In genomic region chr5:38556599-38557308, GRCh38 we compare ENCODE assay signal across 9 cellular contexts. TPM values are rescaled to one million over a fixed set of nuclear protein-coding genes. Genes with fewer than 3 reads are reported as not detected.
DNase-seq lines count a peak whose midpoint lies in the region; ATAC-seq, FAIRE-seq and TF ChIP-seq lines count a peak whose summit lies in the region.
"Had no signal": no experiment of that assay in that cellular context is flagged by ENCODE, and none has a peak within 500 bp of the region (broad histone marks: within the 10 kb centered on the region; RNA-seq: fewer than 3 reads in every experiment).

A gene with protein sequence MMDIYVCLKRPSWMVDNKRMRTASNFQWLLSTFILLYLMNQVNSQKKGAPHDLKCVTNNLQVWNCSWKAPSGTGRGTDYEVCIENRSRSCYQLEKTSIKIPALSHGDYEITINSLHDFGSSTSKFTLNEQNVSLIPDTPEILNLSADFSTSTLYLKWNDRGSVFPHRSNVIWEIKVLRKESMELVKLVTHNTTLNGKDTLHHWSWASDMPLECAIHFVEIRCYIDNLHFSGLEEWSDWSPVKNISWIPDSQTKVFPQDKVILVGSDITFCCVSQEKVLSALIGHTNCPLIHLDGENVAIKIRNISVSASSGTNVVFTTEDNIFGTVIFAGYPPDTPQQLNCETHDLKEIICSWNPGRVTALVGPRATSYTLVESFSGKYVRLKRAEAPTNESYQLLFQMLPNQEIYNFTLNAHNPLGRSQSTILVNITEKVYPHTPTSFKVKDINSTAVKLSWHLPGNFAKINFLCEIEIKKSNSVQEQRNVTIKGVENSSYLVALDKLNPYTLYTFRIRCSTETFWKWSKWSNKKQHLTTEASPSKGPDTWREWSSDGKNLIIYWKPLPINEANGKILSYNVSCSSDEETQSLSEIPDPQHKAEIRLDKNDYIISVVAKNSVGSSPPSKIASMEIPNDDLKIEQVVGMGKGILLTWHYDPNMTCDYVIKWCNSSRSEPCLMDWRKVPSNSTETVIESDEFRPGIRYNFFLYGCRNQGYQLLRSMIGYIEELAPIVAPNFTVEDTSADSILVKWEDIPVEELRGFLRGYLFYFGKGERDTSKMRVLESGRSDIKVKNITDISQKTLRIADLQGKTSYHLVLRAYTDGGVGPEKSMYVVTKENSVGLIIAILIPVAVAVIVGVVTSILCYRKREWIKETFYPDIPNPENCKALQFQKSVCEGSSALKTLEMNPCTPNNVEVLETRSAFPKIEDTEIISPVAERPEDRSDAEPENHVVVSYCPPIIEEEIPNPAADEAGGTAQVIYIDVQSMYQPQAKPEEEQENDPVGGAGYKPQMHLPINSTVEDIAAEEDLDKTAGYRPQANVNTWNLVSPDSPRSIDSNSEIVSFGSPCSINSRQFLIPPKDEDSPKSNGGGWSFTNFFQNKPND (minus strand): TSS chr5:38556646. CDS start chr5:38530647, 25,999 bp downstream.

- CTCF ChIA-PET in AG04449 (lab: Yijun Ruan, JAX) (interaction anchor here (0.9 to 5.6 kb wide), 6 partner anchors 9 to 253 kb away, joined by 3 to 102 read pairs (median 8); no protein-coding TSS in a partner anchor), GM12878 (lab: Yijun Ruan, JAX) (no interaction called here)

- intact Hi-C loops in GM12878 (cut with micrococcal nuclease; ENCODE audit: unreplicated experiment) (no loop called here), right cardiac atrium (cut with DNase I) (loop anchor here in 3 of 4 donors (5.0 to 10.0 kb wide), 4 partner anchors 101 to 248 kb away; no protein-coding TSS in a partner anchor), posterior cingulate gyrus (cut with DNase I) (loop anchor here (5.0 to 10.0 kb wide), 3 partner anchors 128 to 518 kb away; partner anchors contain the start of gene RICTOR)

- 35% methylated on average over 38 of the region's 88 CpGs for WGBS in GM12878 (ENCODE audit: insufficient coverage, insufficient replicate concordance, low lambda C conversion rate, missing lambda C conversion rate)
- WGBS in right cardiac atrium: under 1% methylated on average over 88 of the region's 88 CpGs

- TF ChIP-seq RAD21 in GM12878 (IDR thresholded peaks at IDR 0.05; ENCODE audit: insufficient read depth, low read depth, low read length): no peak

- RAD21 ChIA-PET in GM12878 (lab: Charles Lee; ENCODE audit: unreplicated experiment): no interaction called here

- H3K4me1 Mint-ChIP-seq in T-helper 1 cell treated with Interleukin-12 subunit alpha and Interleukin-12 subunit beta and Interleukin-4 antibody, amounts not matched to agents 30 μg/mL and 1 μg/mL, for 36 hours (ENCODE audit: low read depth): peaks cover 6% of the 10 kb centered on the region

- H3K36me3 ChIP-seq in GM12878 (ENCODE audit: control insufficient read depth in 2 of 2, insufficient read depth in 2 of 2, low read length in 1 of 2): no peaks in the 10 kb centered on the region

- no peak for TF ChIP-seq EP300 in GM12878 (IDR thresholded peaks at IDR 0.05; ENCODE audit: borderline replicate concordance in 1 of 2, control insufficient read depth in 1 of 2, low read depth in 2 of 2, low read length in 2 of 2)

- no peaks in the 10 kb centered on the region for H3K79me2 ChIP-seq in GM12878 (ENCODE audit: control insufficient read depth, insufficient read depth, low read length)

- H3K27me3 ChIP-seq in GM12878 (replicated peaks in 1 of 2; ENCODE audit: control insufficient read depth in 2 of 2, insufficient read depth in 2 of 2, low read length in 1 of 2) (peaks cover 5 to 11% of the 10 kb centered on the region in 2 experiments; a peak in 2 of 4 replicates), right cardiac atrium (ENCODE audit: control insufficient read depth, insufficient read depth) (no peaks in the 10 kb centered on the region)

- TF ChIP-seq CTCF in AG04449 (IDR thresholded peaks at IDR 0.05; ENCODE audit: insufficient read depth, low read length, missing control alignments) (no peak), GM12878 (IDR thresholded peaks at IDR 0.05 in 2 of 3, conservative IDR thresholded peaks at IDR 0.05 in 1 of 3; ENCODE audit: control insufficient read depth in 2 of 3, extremely low read depth in 1 of 3, insufficient read depth in 1 of 3, low read depth in 3 of 3, low read length in 3 of 3) (no peak)

- DNase-seq in AG04449 (ENCODE audit: low read depth, low spot score) (no peak), GM19239 (ENCODE audit: insufficient read length, low spot score) (peak; percentile 24), HuH-7 (ENCODE audit: low spot score) (peak; percentile 90), GM12878 (ENCODE audit: low read depth, low spot score) (no peak), right cardiac atrium (peak; percentile 87 to 95 (median 94)), posterior cingulate gyrus (peak; percentile 72 to 97 (median 82)), NOMO-1 treated with dmso at 0.1 percent for 144 hours (lab: John Stamatoyannopoulos, UW; ENCODE audit: unreplicated experiment) (no peak)

- POLR2A ChIA-PET in AG04449 (lab: Yijun Ruan, JAX) (no interaction called here), GM12878 (lab: Charles Lee) (no interaction called here)

- no peak within 1 kb of the TSS; the same call in 1 of the 2 replicates for H2AFZ ChIP-seq in GM12878 (ENCODE audit: control insufficient read depth, low read depth, low read length)

- H3K9me3 ChIP-seq in GM12878 (replicated peaks; ENCODE audit: control insufficient read depth, insufficient read depth, low read length) (no peaks in the 10 kb centered on the region), right cardiac atrium (ENCODE audit: control insufficient read depth, low read length) (no peaks in the 10 kb centered on the region)

- H3K9ac ChIP-seq in GM12878 (ENCODE audit: control insufficient read depth, insufficient read depth, low read length): no peak within 1 kb of the TSS

- in situ Hi-C loops in GM12878 (cut with MboI): no loop called here

- no peak; the same call in 1 of the 2 replicates for TF ChIP-seq POLR2A in GM12878 (IDR thresholded peaks at IDR 0.05; ENCODE audit: low read depth, low read length)

- H3K27ac ChIP-seq in GM12878 (ENCODE audit: control insufficient read depth, insufficient read depth): no peak within 1 kb of the TSS
- peak within 1 kb of the TSS; percentile 97 for H3K27ac ChIP-seq in right cardiac atrium (ENCODE audit: low read length)

- no peaks in the 10 kb centered on the region for H4K20me1 ChIP-seq in GM12878 (ENCODE audit: control insufficient read depth, insufficient read depth)

- peak within 1 kb of the TSS; percentile 76 for H3K4me3 ChIP-seq in AG04449 (ENCODE audit: low read depth, low read length)
- H3K4me3 ChIP-seq in GM12878: no peak within 1 kb of the TSS
- H3K4me3 ChIP-seq in right cardiac atrium (ENCODE audit: low read length): peak within 1 kb of the TSS; percentile 99

- no peaks in the 10 kb centered on the region for H3K4me1 ChIP-seq in GM12878 (ENCODE audit: control insufficient read depth, insufficient read depth, low read length)
- peaks cover 4% of the 10 kb centered on the region for H3K4me1 ChIP-seq in right cardiac atrium (ENCODE audit: control insufficient read depth, insufficient read depth, low read length)

- no peak for ATAC-seq in GM12878
- peak; percentile 90 to 91 for ATAC-seq in right cardiac atrium

- H3K27ac Mint-ChIP-seq in T-helper 1 cell treated with Interleukin-12 subunit alpha and Interleukin-12 subunit beta and Interleukin-4 antibody, amounts not matched to agents 30 μg/mL and 1 μg/mL, for 36 hours: no peak within 1 kb of the TSS

- H3K27me3 Mint-ChIP-seq in T-helper 1 cell treated with Interleukin-12 subunit alpha and Interleukin-12 subunit beta and Interleukin-4 antibody, amounts not matched to agents 30 μg/mL and 1 μg/mL, for 36 hours (ENCODE audit: low read depth): peaks cover 65% of the 10 kb centered on the region

- BruUV-seq in GM12878 (replicated peaks; lab: Mats Ljungman, UMichigan): no TSS peak

- peak within 1 kb of the TSS; percentile 53; the same call in 1 of the 2 replicates for H3K4me2 ChIP-seq in GM12878 (ENCODE audit: control insufficient read depth, insufficient read depth)

- no peak for FAIRE-seq in GM19239 (lab: Jason Lieb, UNC)
- FAIRE-seq in GM12878 (lab: Jason Lieb, UNC): no peak
- FAIRE-seq: GM18507 had no signal

- H3K4me3 Mint-ChIP-seq in T-helper 1 cell treated with Interleukin-12 subunit alpha and Interleukin-12 subunit beta and Interleukin-4 antibody, amounts not matched to agents 30 μg/mL and 1 μg/mL, for 36 hours: peak within 1 kb of the TSS; percentile 80

- H3K9me3 Mint-ChIP-seq in T-helper 1 cell treated with Interleukin-12 subunit alpha and Interleukin-12 subunit beta and Interleukin-4 antibody, amounts not matched to agents 30 μg/mL and 1 μg/mL, for 36 hours: no peaks in the 10 kb centered on the region

- peaks cover 2% of the 10 kb centered on the region for H3K36me3 Mint-ChIP-seq in T-helper 1 cell treated with Interleukin-12 subunit alpha and Interleukin-12 subunit beta and Interleukin-4 antibody, amounts not matched to agents 30 μg/mL and 1 μg/mL, for 36 hours (ENCODE audit: low read depth)

- SMC1A ChIA-PET in GM12878 (lab: Charles Lee; ENCODE audit: uncharacterized antibody, unreplicated experiment): no interaction called here

TF ChIP-seq in GM12878, 131 proteins besides CTCF, POLR2A, EP300 and RAD21 (continues in another document):
- TF ChIP-seq NFIC (IDR thresholded peaks at IDR 0.05; ENCODE audit: low read depth, low read length): no peak
- no peak for TF ChIP-seq HDAC2 (IDR thresholded peaks at IDR 0.05)
- no peak for TF ChIP-seq IRF4 (IDR thresholded peaks at IDR 0.05; ENCODE audit: low read depth, low read length)

RNA-seq across cellular contexts. Expression of the gene that starts here (rescaled TPM):
- not detected in 2 replicates for total RNA-seq in GM12878 (2013; cell fraction: nucleolus; rRNA removed)
- not detected in 2 replicates for total RNA-seq in GM12878 (2014; rRNA removed)
- not detected in 2 replicates for total RNA-seq in GM12878 (2014; rRNA removed; fragmentation: Illumina TruSeq; extraction: Trizol)
- total RNA-seq in GM12878 (2021): 0.10 and 0.27 TPM in 2 replicates
- polyA plus RNA-seq in GM12878 (2011; ENCODE audit: low read depth): not detected
- polyA plus RNA-seq in GM12878 (2011; rRNA removed): not detected in 2 replicates
- not detected in 2 replicates for polyA plus RNA-seq in GM12878 (2011; cell fraction: cytosol; rRNA removed)
- not detected in 2 replicates for polyA plus RNA-seq in GM12878 (2011; cell fraction: nucleus; rRNA removed)
- 0.01 and 0.06 TPM in 2 replicates for polyA plus RNA-seq in GM12878 (2012)
- not detected in 2 replicates for polyA plus RNA-seq in GM12878 (2014; fragmentation: Illumina TruSeq; extraction: Trizol)
- polyA plus RNA-seq in GM12878 (2014; fragmentation: Nextera tagmentation; extraction: Ambion mirVana): not detected
- polyA plus RNA-seq in GM12878 (2014; rRNA removed): not detected in 2 replicates
- polyA plus RNA-seq in GM12878 (2016; fragmentation: Nextera tagmentation; extraction: Ambion mirVana): not detected
- not detected in 2 replicates for polyA minus RNA-seq in GM12878 (2011; rRNA and poly(A)+ RNA removed)
- 0.83 TPM in 1 of 2 replicates, not detected in the other for polyA minus RNA-seq in GM12878 (2011; cell fraction: cytosol; rRNA and poly(A)+ RNA removed)
- polyA minus RNA-seq in GM12878 (2011; cell fraction: nucleus; rRNA and poly(A)+ RNA removed): 0.10 TPM in 1 of 2 replicates, not detected in the other
- total RNA-seq in right cardiac atrium: 10 to 100 TPM; 45.3 to 66.9 (median 63.4) TPM
- 16.8 TPM for polyA plus RNA-seq in right cardiac atrium

Comparison
In these comparisons a context has a peak if more than half of its experiments do, and no peak if none do; other contexts are left out.
1. RNA of the gene that starts here (total RNA-seq): 45.3 to 66.9 TPM in right cardiac atrium; 0.10 to 0.27 TPM in GM12878; every median in the first group is over 10 times any median in the second.
2. RNA of the gene that starts here (polyA plus RNA-seq): 16.8 TPM in right cardiac atrium (single experiment); 0.01 to 0.06 TPM in GM12878; every median in the first group is over 10 times any median in the second.
3. DNase-seq: peak in GM19239 (single experiment), HuH-7 (single experiment), right cardiac atrium (3 of 3) and posterior cingulate gyrus (10 of 10); none in AG04449 (single experiment), GM12878 (single experiment) and NOMO-1 treated with dmso at 0.1 percent for 144 hours (single experiment).